ENCODE assay signal across 10 cellular contexts in genomic region chr17:79988163-79988971, GRCh38. TPM values are rescaled to one million over a fixed set of nuclear protein-coding genes. Genes with fewer than 3 reads are reported as not detected.
DNase-seq lines count a peak whose midpoint lies in the region; ATAC-seq, FAIRE-seq and TF ChIP-seq lines count a peak whose summit lies in the region.
"Had no signal": no experiment of that assay in that cellular context is flagged by ENCODE, and none has a peak within 500 bp of the region (broad histone marks: within the 10 kb centered on the region; RNA-seq: fewer than 3 reads in every experiment).

No MANE protein-coding gene starts in this region.

- TF ChIP-seq CTCF in A549 (IDR thresholded peaks at IDR 0.05) (no peak), HFFc6 (IDR thresholded peaks at IDR 0.05) (no peak), WI38 (IDR thresholded peaks at IDR 0.05; ENCODE audit: low read depth, low read length) (no peak), right lobe of liver (IDR thresholded peaks at IDR 0.05) (no peak)

- peak in 1 of 2 experiments; percentile 41; a peak in 3 of 5 replicates for TF ChIP-seq RAD21 in A549 (conservative IDR thresholded peaks at IDR 0.05 in 1 of 2, IDR thresholded peaks at IDR 0.05 in 1 of 2)

- ATAC-seq in A549 (peak; percentile 42 to 58), right lobe of liver (peak; percentile 47 to 68 (median 54)), HG03342 (IDR thresholded peaks at IDR 0.05; ENCODE audit: unreplicated experiment) (no peak), HG03039 (IDR thresholded peaks at IDR 0.05; ENCODE audit: unreplicated experiment) (no peak)
- ATAC-seq in effector memory CD8-positive, alpha-beta T cell (replicated peaks), result no peak
- ATAC-seq: psoas muscle had no signal

- H3K27ac ChIP-seq in A549 (peak overlapping the region; percentile 72 to 89), right lobe of liver (peak overlapping the region; percentile 66 to 91 (median 85))
- H3K27ac ChIP-seq: psoas muscle had no signal

- intact Hi-C loops in right lobe of liver (cut with DNase I), result loop anchor here (10.0 kb wide), 3 partner anchors 64 to 184 kb away; no protein-coding TSS in a partner anchor

- no peaks in the 10 kb centered on the region for H3K36me3 ChIP-seq in right lobe of liver

- CTCF ChIA-PET in A549 (lab: Yijun Ruan, JAX), result interaction anchor here (0.6 to 7.5 kb wide), 16 partner anchors 13 to 249 kb away, joined by 3 to 96 read pairs (median 5); partner anchors contain the start of genes CBX4 and CBX8

- H3K9me3 Mint-ChIP-seq in HFFc6, result no peaks in the 10 kb centered on the region
- H3K9me3 Mint-ChIP-seq in effector memory CD8-positive, alpha-beta T cell, result no peaks in the 10 kb centered on the region

- TF ChIP-seq POLR2A in A549 (IDR thresholded peaks at IDR 0.05; ENCODE audit: low read length), result no peak
- TF ChIP-seq POLR2A in right lobe of liver (IDR thresholded peaks at IDR 0.05), result peak; percentile 53

- H3K27me3 ChIP-seq in right lobe of liver, result no peaks in the 10 kb centered on the region

- POLR2A ChIA-PET in A549 (lab: Yijun Ruan, JAX), result interaction anchor here (1.1 kb wide), 2 partner anchors 144 to 149 kb away, joined by 3 to 11 read pairs; partner anchors contain the start of gene CBX4

- peak overlapping the region; percentile 20; the same call in 1 of the 3 replicates for H3K4me3 ChIP-seq in A549
- peak overlapping the region; percentile 40 for H3K4me3 ChIP-seq in WI38 (ENCODE audit: low read depth, low read length)
- H3K4me3 ChIP-seq in right lobe of liver, result peak overlapping the region in 1 of 3 donors; percentile 0
- H3K4me3 ChIP-seq: psoas muscle had no signal

- H3K4me3 Mint-ChIP-seq in HFFc6, result peak overlapping the region; percentile 81
- H3K4me3 Mint-ChIP-seq in effector memory CD8-positive, alpha-beta T cell, result no peak overlapping the region

- no peaks in the 10 kb centered on the region for H3K36me3 Mint-ChIP-seq in HFFc6 (ENCODE audit: low read depth)
- H3K36me3 Mint-ChIP-seq in effector memory CD8-positive, alpha-beta T cell (ENCODE audit: insufficient read depth), result peaks cover 3% of the 10 kb centered on the region

- DNase-seq in A549 (ENCODE audit: low read depth in 1 of 2, low spot score in 1 of 2) (peak; percentile 65 to 83), HFFc6 (peak; percentile 70), right lobe of liver (peak; percentile 84 to 93 (median 87)), anterior cingulate cortex (lab: John Stamatoyannopoulos, UW) (no peak)
- DNase-seq in effector memory CD8-positive, alpha-beta T cell, result no peak

- peak; percentile 56 to 67; a peak in 2 of 5 replicates for TF ChIP-seq EP300 in A549 (IDR thresholded peaks at IDR 0.05)

- 19% methylated on average over 28 of the region's 28 CpGs for WGBS in A549 (ENCODE audit: missing lambda C conversion rate)
- 11% methylated on average over 20 of the region's 28 CpGs for WGBS in right lobe of liver (ENCODE audit: insufficient coverage, low coverage, low lambda C conversion rate, missing lambda C conversion rate)

- H3K4me1 Mint-ChIP-seq in HFFc6 (ENCODE audit: low read depth), result peaks cover 37% of the 10 kb centered on the region
- H3K4me1 Mint-ChIP-seq in effector memory CD8-positive, alpha-beta T cell (ENCODE audit: low read depth in 2 of 2), result peaks cover 8 to 15% of the 10 kb centered on the region in 2 donors

- no peaks in the 10 kb centered on the region; the same call in none of the 2 replicates for H3K27me3 Mint-ChIP-seq in HFFc6 (ENCODE audit: insufficient read depth)
- peaks cover 0 to 6% of the 10 kb centered on the region in 2 donors for H3K27me3 Mint-ChIP-seq in effector memory CD8-positive, alpha-beta T cell

- no peaks in the 10 kb centered on the region for H3K9me3 ChIP-seq in A549
- no peaks in the 10 kb centered on the region for H3K9me3 ChIP-seq in right lobe of liver
- H3K9me3 ChIP-seq: psoas muscle had no signal

- H3K27ac Mint-ChIP-seq in HFFc6, result peak overlapping the region; percentile 87
- no peak overlapping the region for H3K27ac Mint-ChIP-seq in effector memory CD8-positive, alpha-beta T cell

- peak; percentile 67 for FAIRE-seq in A549 (lab: Jason Lieb, UNC)
- FAIRE-seq: G401.6 had no signal

- H3K4me1 ChIP-seq in A549 (peaks cover 77% of the 10 kb centered on the region), right lobe of liver (peaks cover 2 to 69% (median 33%) of the 10 kb centered on the region in 4 donors)
- H3K4me1 ChIP-seq: psoas muscle had no signal

- H3K4me2 ChIP-seq in A549, result peak overlapping the region; percentile 83

TF ChIP-seq in A549, 52 proteins besides CTCF, POLR2A, EP300 and RAD21:
- TF ChIP-seq MAX (IDR thresholded peaks at IDR 0.05), result peak; percentile 62; the same call in 1 of the 2 replicates
- TF ChIP-seq JUNB (IDR thresholded peaks at IDR 0.05), result peak; percentile 58
- 0 out of 3 replicates have a peak, but pooled peaks have one; percentile 36 for TF ChIP-seq BCL3 (IDR thresholded peaks at IDR 0.05)
- TF ChIP-seq TP53 (CRISPR knock-in tag; IDR thresholded peaks at IDR 0.05), result no peak
- TF ChIP-seq JUN (IDR thresholded peaks at IDR 0.05), result peak; percentile 53 to 77; a peak in 3 of 5 replicates
- no peak for TF ChIP-seq CBX2 (IDR thresholded peaks at IDR 0.05; ENCODE audit: borderline replicate concordance, low read depth)
- no peak for TF ChIP-seq MAZ (IDR thresholded peaks at IDR 0.05; ENCODE audit: borderline replicate concordance, low read depth, low read length)
- TF ChIP-seq FOSL2 (IDR thresholded peaks at IDR 0.05), result peak; percentile 47; the same call in 1 of the 2 replicates
- TF ChIP-seq FOSL2 (CRISPR knock-in tag; IDR thresholded peaks at IDR 0.05), result peak; percentile 56; the same call in 1 of the 2 replicates
- no peak for TF ChIP-seq MAFK (IDR thresholded peaks at IDR 0.05; ENCODE audit: partially characterized antibody)
- no peak for TF ChIP-seq PHF8 (IDR thresholded peaks at IDR 0.05; ENCODE audit: borderline replicate concordance, low read depth)
- no peak for TF ChIP-seq POLR2AphosphoS2 (conservative IDR thresholded peaks at IDR 0.05; ENCODE audit: low read length)
- TF ChIP-seq SMC3 (IDR thresholded peaks at IDR 0.05), result peak; percentile 29; the same call in 1 of the 3 replicates
- TF ChIP-seq HEYL (CRISPR knock-in tag; IDR thresholded peaks at IDR 0.05), result no peak
- TF ChIP-seq FOXS1 (CRISPR knock-in tag; IDR thresholded peaks at IDR 0.05), result no peak
- no peak for TF ChIP-seq HDAC2 (IDR thresholded peaks at IDR 0.05)

RNA-seq across cellular contexts. Expression of gene TBC1D16, which starts 47.3 kb away (rescaled TPM):
- polyA plus RNA-seq in A549 (2011; rRNA removed), result 8.9 and 12.9 TPM in 2 replicates
- 5.8 and 7.4 TPM in 2 replicates for polyA plus RNA-seq in A549 (2012; cell fraction: cytosol; rRNA removed)
- polyA plus RNA-seq in A549 (2012; cell fraction: nucleus; rRNA removed), result 13.9 and 15.8 TPM in 2 replicates
- polyA plus RNA-seq in A549 (2017; fragmentation: RNase III; extraction: RNeasy Plus Mini Kit Qiagen cat#74134 plus additional on column Dnase treatment), result 11.5 to 12.5 TPM (median 12.3 TPM) in 3 replicates
- 22.2 and 28.2 TPM in 2 replicates for polyA minus RNA-seq in A549 (2011; rRNA and poly(A)+ RNA removed)
- 10 to 100 TPM; 15.1 to 25.5 (median 17.9) TPM for total RNA-seq in HFFc6 (2021; fragmentation: NEBNext Ultra II Directional; extraction: Animal tissue kit (Norgen Biotek cat#: 25700))
- total RNA-seq in right lobe of liver, result 10 to 100 TPM in 4 of 6 experiments, 1 to 10 TPM in 2; 5.8 to 21.0 (median 14.4) TPM

RNA-seq across cellular contexts. Expression of gene CCDC40, which starts 48.1 kb away (rescaled TPM):
- polyA plus RNA-seq in A549 (2011; rRNA removed), result 4.3 and 5.9 TPM in 2 replicates
- 5.2 and 5.8 TPM in 2 replicates for polyA plus RNA-seq in A549 (2012; cell fraction: cytosol; rRNA removed)
- 15.3 and 16.1 TPM in 2 replicates for polyA plus RNA-seq in A549 (2012; cell fraction: nucleus; rRNA removed)
- polyA plus RNA-seq in A549 (2017; fragmentation: RNase III; extraction: RNeasy Plus Mini Kit Qiagen cat#74134 plus additional on column Dnase treatment), result 8.2 to 12.6 TPM (median 11.3 TPM) in 3 replicates
- polyA minus RNA-seq in A549 (2011; rRNA and poly(A)+ RNA removed), result 5.4 and 9.5 TPM in 2 replicates
- 1 to 10 TPM; 1.7 to 3.2 (median 2.1) TPM for total RNA-seq in HFFc6 (2021; fragmentation: NEBNext Ultra II Directional; extraction: Animal tissue kit (Norgen Biotek cat#: 25700))
- 1 to 10 TPM; 1.7 to 3.1 (median 2.1) TPM for total RNA-seq in right lobe of liver

Comparison
In these comparisons a context has a peak if more than half of its experiments do, and no peak if none do; other contexts are left out.
1. ATAC-seq: peak in A549 (2 of 2) and right lobe of liver (4 of 4); none in HG03342 (single experiment), HG03039 (single experiment) and effector memory CD8-positive, alpha-beta T cell (single experiment).
2. DNase-seq: peak in A549 (2 of 2), HFFc6 (single experiment) and right lobe of liver (3 of 3); none in anterior cingulate cortex (0 of 58) and effector memory CD8-positive, alpha-beta T cell (0 of 3).